In the genomic region with DNA sequence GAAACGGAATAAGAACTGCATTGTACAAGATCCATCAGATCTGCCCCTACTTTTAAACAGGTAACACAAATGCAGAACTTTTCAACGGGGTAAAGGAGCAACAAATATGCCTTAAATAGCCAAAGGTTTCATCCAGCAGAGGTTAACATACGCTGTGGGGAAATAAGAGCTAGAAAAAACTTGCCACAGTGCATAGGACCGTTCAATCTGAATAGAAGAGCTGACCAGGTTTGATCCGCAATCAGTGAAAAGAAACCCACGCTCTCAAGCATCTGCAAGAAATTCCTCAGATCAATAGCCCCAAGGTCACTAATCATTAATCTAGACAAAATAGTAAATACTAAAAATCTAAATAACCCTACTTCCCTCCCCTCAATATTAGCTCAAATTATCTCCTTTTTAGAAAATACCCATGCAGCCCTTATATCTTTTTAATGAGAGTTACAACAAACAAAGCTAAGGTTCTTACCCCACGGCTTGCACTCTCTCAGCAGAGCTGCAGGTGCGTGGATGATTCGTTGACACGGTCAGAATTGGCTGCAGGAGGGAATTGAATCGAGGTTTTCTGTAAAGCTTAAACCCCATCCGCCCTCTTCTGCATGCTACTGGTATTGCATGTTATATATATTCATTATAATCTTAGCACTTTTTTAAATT, we compare ENCODE assay signal across 8 cellular contexts. TPM values are rescaled to one million over a fixed set of nuclear protein-coding genes. Genes with fewer than 3 reads are reported as not detected.
DNase-seq lines count a peak whose midpoint lies in the region; FAIRE-seq and TF ChIP-seq lines count a peak whose summit lies in the region.

A gene with protein sequence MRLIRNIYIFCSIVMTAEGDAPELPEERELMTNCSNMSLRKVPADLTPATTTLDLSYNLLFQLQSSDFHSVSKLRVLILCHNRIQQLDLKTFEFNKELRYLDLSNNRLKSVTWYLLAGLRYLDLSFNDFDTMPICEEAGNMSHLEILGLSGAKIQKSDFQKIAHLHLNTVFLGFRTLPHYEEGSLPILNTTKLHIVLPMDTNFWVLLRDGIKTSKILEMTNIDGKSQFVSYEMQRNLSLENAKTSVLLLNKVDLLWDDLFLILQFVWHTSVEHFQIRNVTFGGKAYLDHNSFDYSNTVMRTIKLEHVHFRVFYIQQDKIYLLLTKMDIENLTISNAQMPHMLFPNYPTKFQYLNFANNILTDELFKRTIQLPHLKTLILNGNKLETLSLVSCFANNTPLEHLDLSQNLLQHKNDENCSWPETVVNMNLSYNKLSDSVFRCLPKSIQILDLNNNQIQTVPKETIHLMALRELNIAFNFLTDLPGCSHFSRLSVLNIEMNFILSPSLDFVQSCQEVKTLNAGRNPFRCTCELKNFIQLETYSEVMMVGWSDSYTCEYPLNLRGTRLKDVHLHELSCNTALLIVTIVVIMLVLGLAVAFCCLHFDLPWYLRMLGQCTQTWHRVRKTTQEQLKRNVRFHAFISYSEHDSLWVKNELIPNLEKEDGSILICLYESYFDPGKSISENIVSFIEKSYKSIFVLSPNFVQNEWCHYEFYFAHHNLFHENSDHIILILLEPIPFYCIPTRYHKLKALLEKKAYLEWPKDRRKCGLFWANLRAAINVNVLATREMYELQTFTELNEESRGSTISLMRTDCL (minus strand): TSS at position 539 of the 657 bp plus-strand sequence. CDS start 7,400 bp downstream, outside the sequence.

- peak; percentile 54 for TF ChIP-seq CTCF in GM12864 (IDR thresholded peaks at IDR 0.05; ENCODE audit: low read depth, low read length, missing control alignments)
- TF ChIP-seq CTCF in HEK293 (tag by site-specific recombination; IDR thresholded peaks at IDR 0.05): no peak
- peak; percentile 58 for TF ChIP-seq CTCF in MM.1S (IDR thresholded peaks at IDR 0.05; ENCODE audit: low read length)

- no peaks in the 10 kb centered on the region for H4K20me1 ChIP-seq in MM.1S (ENCODE audit: insufficient read depth, low read length)

- no peak within 1 kb of the TSS for H2AK5ac ChIP-seq in mesendoderm (ENCODE audit: low read length)

- no CpG with 5 or more reads among the region's 12 CpGs for WGBS in mesendoderm (ENCODE audit: extremely low coverage, insufficient coverage, low lambda C conversion rate)

- H3K79me1 ChIP-seq in mesendoderm (ENCODE audit: low read length): no peaks in the 10 kb centered on the region

- peak; percentile 89 for DNase-seq in GM12864 (ENCODE audit: low read depth)
- peak; percentile 71 for DNase-seq in MM.1S
- peak; percentile 69 for DNase-seq in SKM-1 (lab: John Stamatoyannopoulos, UW; ENCODE audit: unreplicated experiment)
- DNase-seq in effector CD4-positive, alpha-beta T cell: peak; percentile 20
- peak; percentile 43 for DNase-seq in mesendoderm
- DNase-seq in amniotic stem cell (lab: John Stamatoyannopoulos, UW): no peak

- H3K4ac ChIP-seq in mesendoderm (ENCODE audit: low read depth, low read length): no peak within 1 kb of the TSS

- H3K9me3 ChIP-seq in HEK293 (ENCODE audit: control insufficient read depth, insufficient read depth, low read depth, low read length): no peaks in the 10 kb centered on the region
- H3K9me3 ChIP-seq in MM.1S (replicated peaks; ENCODE audit: insufficient read depth, low read length): no peaks in the 10 kb centered on the region

- no peak within 1 kb of the TSS for H3K9ac ChIP-seq in MM.1S (ENCODE audit: low read length)
- no peak within 1 kb of the TSS for H3K9ac ChIP-seq in mesendoderm (ENCODE audit: low read length)

- H3K56ac ChIP-seq in mesendoderm (ENCODE audit: low read length): no peak within 1 kb of the TSS

- no peaks in the 10 kb centered on the region for H3K4me1 ChIP-seq in HEK293 (ENCODE audit: control insufficient read depth, insufficient read depth, low read length)
- no peaks in the 10 kb centered on the region for H3K4me1 ChIP-seq in MM.1S (ENCODE audit: low read length)
- no peaks in the 10 kb centered on the region for H3K4me1 ChIP-seq in mesendoderm (ENCODE audit: control insufficient read depth, low read depth, low read length)

- H3K79me2 ChIP-seq in MM.1S (ENCODE audit: low read length) (no peaks in the 10 kb centered on the region), mesendoderm (ENCODE audit: control insufficient read depth, insufficient read depth, low read length) (no peaks in the 10 kb centered on the region)

- H4K8ac ChIP-seq in mesendoderm (ENCODE audit: low read depth, low read length): no peak within 1 kb of the TSS

- POLR2A ChIA-PET in HEK293 (lab: Yijun Ruan, JAX): no interaction called here

- H2AFZ ChIP-seq in MM.1S (ENCODE audit: low read length): no peak within 1 kb of the TSS

- H2BK15ac ChIP-seq in mesendoderm (replicated peaks; ENCODE audit: low read depth): no peak within 1 kb of the TSS

- peak within 1 kb of the TSS; percentile 71 for H3K4me3 ChIP-seq in GM12864 (ENCODE audit: low read depth, low read length)
- H3K4me3 ChIP-seq in HEK293 (ENCODE audit: low read depth, low read length): no peak within 1 kb of the TSS
- no peak within 1 kb of the TSS for H3K4me3 ChIP-seq in MM.1S (ENCODE audit: low read length)
- no peak within 1 kb of the TSS for H3K4me3 ChIP-seq in mesendoderm (ENCODE audit: low read length)

- H3K36me3 ChIP-seq in HEK293 (ENCODE audit: control insufficient read depth in 2 of 2, insufficient read depth in 1 of 2, low read length in 2 of 2) (no peaks in the 10 kb centered on the region), MM.1S (replicated peaks; ENCODE audit: insufficient read depth, low read length) (no peaks in the 10 kb centered on the region), mesendoderm (ENCODE audit: control insufficient read depth, insufficient read depth, low read length) (no peaks in the 10 kb centered on the region)

- H3K27me3 ChIP-seq in MM.1S (replicated peaks; ENCODE audit: insufficient read depth, low read length): no peaks in the 10 kb centered on the region
- H3K27me3 ChIP-seq in mesendoderm (ENCODE audit: insufficient read depth, low read length, poor library complexity): no peaks in the 10 kb centered on the region

- H3K4me2 ChIP-seq in MM.1S (ENCODE audit: low read depth, low read length) (peak within 1 kb of the TSS; percentile 6; the same call in 1 of the 2 replicates), mesendoderm (ENCODE audit: low read length) (no peak within 1 kb of the TSS)

- H3F3A ChIP-seq in MM.1S (ENCODE audit: insufficient read depth, low read length): no peaks in the 10 kb centered on the region

- no peaks in the 10 kb centered on the region for H3K9me2 ChIP-seq in MM.1S (replicated peaks; ENCODE audit: insufficient read depth, low read length)

- H3K27ac ChIP-seq in HEK293 (ENCODE audit: extremely low read depth, low read depth, low read length) (no peak within 1 kb of the TSS), MM.1S (ENCODE audit: low read length) (no peak within 1 kb of the TSS), mesendoderm (ENCODE audit: low read depth, low read length) (no peak within 1 kb of the TSS)

- FAIRE-seq in A204.1 (lab: Jason Lieb, UNC): peak; percentile 78

- H2BK120ac ChIP-seq in mesendoderm (ENCODE audit: low read depth, low read length): no peak within 1 kb of the TSS

- H4K5ac ChIP-seq in mesendoderm (ENCODE audit: low read length): no peak within 1 kb of the TSS

- H3K23ac ChIP-seq in mesendoderm (ENCODE audit: low read length): no peak within 1 kb of the TSS

- no peak within 1 kb of the TSS for H2BK5ac ChIP-seq in mesendoderm (ENCODE audit: low read length)

- CTCF ChIA-PET in HEK293 (lab: Yijun Ruan, JAX): interaction anchor here (0.6 to 3.3 kb wide), 26 partner anchors 9 to 720 kb away, joined by 3 to 24 read pairs (median 4); a partner anchor contains a TSS

- H3K18ac ChIP-seq in mesendoderm (ENCODE audit: low read length): no peak within 1 kb of the TSS

TF ChIP-seq in HEK293, 187 proteins besides CTCF, POLR2A, EP300 and RAD21:
- TF ChIP-seq, protein P1, sequence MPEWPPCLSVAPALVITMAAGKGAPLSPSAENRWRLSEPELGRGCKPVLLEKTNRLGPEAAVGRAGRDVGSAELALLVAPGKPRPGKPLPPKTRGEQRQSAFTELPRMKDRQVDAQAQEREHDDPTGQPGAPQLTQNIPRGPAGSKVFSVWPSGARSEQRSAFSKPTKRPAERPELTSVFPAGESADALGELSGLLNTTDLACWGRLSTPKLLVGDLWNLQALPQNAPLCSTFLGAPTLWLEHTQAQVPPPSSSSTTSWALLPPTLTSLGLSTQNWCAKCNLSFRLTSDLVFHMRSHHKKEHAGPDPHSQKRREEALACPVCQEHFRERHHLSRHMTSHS (tag by site-specific recombination; IDR thresholded peaks at IDR 0.05): no peak
- peak; percentile 27; the same call in 1 of the 2 replicates for TF ChIP-seq ZNF654 (tag by site-specific recombination; IDR thresholded peaks at IDR 0.05; ENCODE audit: low read depth)
TF ChIP-seq in HEK293: peak in this region for 1.

RNA-seq across cellular contexts. Expression of the gene that starts here (rescaled TPM):
- polyA plus RNA-seq in mesendoderm (2013, experiment 1 of 2): not detected
- 0.01 TPM for polyA plus RNA-seq in mesendoderm (2013, experiment 2 of 2)
